In genomic region chr9:34126207-34127034, GRCh38 we compare ENCODE assay signal across 8 cellular contexts. TPM values are rescaled to one million over a fixed set of nuclear protein-coding genes. Genes with fewer than 3 reads are reported as not detected.
DNase-seq lines count a peak whose midpoint lies in the region; ATAC-seq and TF ChIP-seq lines count a peak whose summit lies in the region.

DCAF12 (minus strand) TSS chr9:34126698; CDS start chr9:34126431, 267 bp downstream.

- H3K4me1 Mint-ChIP-seq in CD8-positive, alpha-beta T cell (ENCODE audit: low read depth) = peaks cover 49% of the 10 kb centered on the region

- peak within 1 kb of the TSS; percentile 98 for H3K4me3 Mint-ChIP-seq in CD8-positive, alpha-beta T cell

- H3K27ac Mint-ChIP-seq in CD8-positive, alpha-beta T cell = peak within 1 kb of the TSS; percentile 97

- peaks cover 40% of the 10 kb centered on the region for H3K36me3 Mint-ChIP-seq in CD8-positive, alpha-beta T cell

- peak; percentile 96 for ATAC-seq in CD8-positive, alpha-beta T cell
- peak; percentile 68 for ATAC-seq in GM19452 (IDR thresholded peaks at IDR 0.05; ENCODE audit: unreplicated experiment)

- H3K27me3 Mint-ChIP-seq in CD8-positive, alpha-beta T cell (ENCODE audit: low read depth) = no peaks in the 10 kb centered on the region

- H3K9me3 Mint-ChIP-seq in CD8-positive, alpha-beta T cell = no peaks in the 10 kb centered on the region

- POLR2A ChIA-PET in CD8-positive, alpha-beta T cell (lab: Charles Lee) = interaction anchor here (0.7 to 2.0 kb wide), 2 partner anchors 53 to 252 kb away, joined by 3 to 8 read pairs; partner anchors contain the start of gene UBAP1
- POLR2A ChIA-PET in activated CD8-positive, alpha-beta memory T cell treated with anti-CD3 and anti-CD28 coated beads for 36 hours (lab: Charles Lee) = interaction anchor here (1.0 kb wide), 1 partner anchor 52 kb away, joined by 4 read pairs; the partner anchor contains the start of gene UBAP1

- H3K27me3 ChIP-seq in CD8-positive, alpha-beta T cell (ENCODE audit: insufficient read depth, low read length) = no peaks in the 10 kb centered on the region
- no peaks in the 10 kb centered on the region for H3K27me3 ChIP-seq in effector memory CD4-positive, alpha-beta T cell (replicated peaks; ENCODE audit: control insufficient read depth, insufficient read depth, low read length, poor library complexity, severe bottlenecking)

- peak within 1 kb of the TSS; percentile 96 for H3K4me3 ChIP-seq in CD8-positive, alpha-beta T cell (ENCODE audit: low read depth, low read length)
- peak within 1 kb of the TSS; percentile 84 for H3K4me3 ChIP-seq in effector memory CD4-positive, alpha-beta T cell (ENCODE audit: insufficient read depth, low read depth, low read length, poor library complexity, severe bottlenecking)

- no peaks in the 10 kb centered on the region for H3K36me3 ChIP-seq in CD8-positive, alpha-beta T cell (ENCODE audit: insufficient read depth, low read length)
- peaks cover 3% of the 10 kb centered on the region for H3K36me3 ChIP-seq in effector memory CD4-positive, alpha-beta T cell (ENCODE audit: control insufficient read depth, insufficient read depth, low read length)

- intact Hi-C loops in CD8-positive, alpha-beta T cell (cut with DNase I, micrococcal nuclease) = loop anchor here (1.0 to 5.0 kb wide), 11 partner anchors 52 to 834 kb away; partner anchors contain the start of genes ENHO (in 1 of the 2), KIF24 (in 1 of the 2), NFX1 (in 1 of the 2) and NUDT2 (in 1 of the 2)

- DNase-seq in CD8-positive, alpha-beta T cell = peak; percentile 82 to 92 (median 88)
- DNase-seq in HK-2 (ENCODE audit: unreplicated experiment) (peak; percentile 76), NCI-H82 treated with DMSO at 0.1 percent for 48 hours (lab: John Stamatoyannopoulos, UW; ENCODE audit: unreplicated experiment) (peak; percentile 47), lung microvascular endothelial cell (ENCODE audit: low read depth in 2 of 2) (peak; percentile 93 to 96)
- DNase-seq in effector memory CD4-positive, alpha-beta T cell = peak; percentile 79 to 85 (median 82)
- peak; percentile 78 to 82 (median 80) for DNase-seq in stimulated activated CD4-positive, alpha-beta T cell treated with anti-CD3 and anti-CD28 coated beads, TNF-alpha, amount 100 ng/mL, for 4 hours (ENCODE audit: low read depth in 3 of 3)

- no peak for TF ChIP-seq CTCF in CD8-positive, alpha-beta T cell (IDR thresholded peaks at IDR 0.05)

- CTCF ChIA-PET in CD8-positive, alpha-beta T cell (lab: Charles Lee) = interaction anchor here (5.5 kb wide), 1 partner anchor 126 kb away, joined by 20 read pairs; no protein-coding TSS in a partner anchor
- CTCF ChIA-PET in activated CD8-positive, alpha-beta memory T cell treated with anti-CD3 and anti-CD28 coated beads for 36 hours (lab: Charles Lee) = interaction anchor here (0.7 kb wide), 1 partner anchor 51 kb away, joined by 3 read pairs; no protein-coding TSS in a partner anchor

- peaks cover 39% of the 10 kb centered on the region for H3K4me1 ChIP-seq in CD8-positive, alpha-beta T cell (ENCODE audit: insufficient read depth, low read length)
- H3K4me1 ChIP-seq in effector memory CD4-positive, alpha-beta T cell (ENCODE audit: control insufficient read depth, insufficient read depth, low read length, poor library complexity, severe bottlenecking) = peaks cover 24% of the 10 kb centered on the region

- no peaks in the 10 kb centered on the region for H3K9me3 ChIP-seq in CD8-positive, alpha-beta T cell (ENCODE audit: low read length)
- H3K9me3 ChIP-seq in effector memory CD4-positive, alpha-beta T cell (ENCODE audit: control insufficient read depth, low read length) = no peaks in the 10 kb centered on the region

- peak within 1 kb of the TSS; percentile 79 for H3K27ac ChIP-seq in CD8-positive, alpha-beta T cell (ENCODE audit: low read depth, low read length)
- H3K27ac ChIP-seq in effector memory CD4-positive, alpha-beta T cell (ENCODE audit: insufficient read depth, low read length, poor library complexity, severe bottlenecking) = peak within 1 kb of the TSS; percentile 91

RNA-seq across cellular contexts. Expression of gene DCAF12, which starts in this region (rescaled TPM):
- 1 to 10 TPM; 4.0 to 4.1 TPM for total RNA-seq in CD8-positive, alpha-beta T cell
- total RNA-seq in activated CD8-positive, alpha-beta memory T cell treated with anti-CD3 and anti-CD28 coated beads for 36 hours = 10 to 100 TPM; 43.9 to 46.8 TPM
- 13.5 and 18.8 TPM in 2 replicates for total RNA-seq in lung microvascular endothelial cell

Comparison
In these comparisons a context has a peak if more than half of its experiments do, and no peak if none do; other contexts are left out.
1. Peak in every context shown above with its lines: DNase-seq, ATAC-seq, H3K4me3 ChIP-seq and H3K27ac ChIP-seq.